ENCODE assay signal across 1 cellular context in the genomic region with DNA sequence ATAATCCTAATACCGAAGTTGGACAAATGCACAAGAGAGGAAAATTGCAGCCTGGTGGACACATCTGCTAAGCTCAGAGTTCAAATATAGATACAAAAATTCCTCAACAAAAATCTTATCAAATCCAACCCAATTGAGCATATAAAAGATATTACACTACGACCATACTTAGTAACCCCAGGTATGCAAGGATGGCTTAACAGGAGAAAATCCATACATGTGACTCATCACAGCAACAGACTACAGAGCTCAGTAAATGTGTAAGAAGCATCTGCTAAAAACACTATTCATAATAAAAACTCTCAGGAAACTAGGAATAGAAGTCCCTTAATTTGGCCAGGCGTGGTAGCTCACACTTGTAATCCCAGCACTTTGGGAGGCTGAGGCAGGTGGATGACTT.
TF ChIP-seq lines count a peak whose summit lies in the region.

No MANE protein-coding gene starts in this region.

TF ChIP-seq in IMR-90, 13 proteins besides CTCF, POLR2A, EP300 and RAD21:
- TF ChIP-seq CHD1 (IDR thresholded peaks at IDR 0.05; ENCODE audit: low read depth, low read length) (no peak), FOS (IDR thresholded peaks at IDR 0.05; ENCODE audit: low read depth, low read length) (no peak), NFE2L2 (IDR thresholded peaks at IDR 0.05; ENCODE audit: low read depth, low read length) (no peak), MAZ (IDR thresholded peaks at IDR 0.05; ENCODE audit: borderline replicate concordance, low read depth, low read length) (no peak), MXI1 (IDR thresholded peaks at IDR 0.05; ENCODE audit: borderline replicate concordance, low read depth, low read length) (no peak)
- TF ChIP-seq, protein P1, sequence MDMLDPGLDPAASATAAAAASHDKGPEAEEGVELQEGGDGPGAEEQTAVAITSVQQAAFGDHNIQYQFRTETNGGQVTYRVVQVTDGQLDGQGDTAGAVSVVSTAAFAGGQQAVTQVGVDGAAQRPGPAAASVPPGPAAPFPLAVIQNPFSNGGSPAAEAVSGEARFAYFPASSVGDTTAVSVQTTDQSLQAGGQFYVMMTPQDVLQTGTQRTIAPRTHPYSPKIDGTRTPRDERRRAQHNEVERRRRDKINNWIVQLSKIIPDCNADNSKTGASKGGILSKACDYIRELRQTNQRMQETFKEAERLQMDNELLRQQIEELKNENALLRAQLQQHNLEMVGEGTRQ (IDR thresholded peaks at IDR 0.05; ENCODE audit: low read depth, low read length): no peak
- TF ChIP-seq, protein P2, sequence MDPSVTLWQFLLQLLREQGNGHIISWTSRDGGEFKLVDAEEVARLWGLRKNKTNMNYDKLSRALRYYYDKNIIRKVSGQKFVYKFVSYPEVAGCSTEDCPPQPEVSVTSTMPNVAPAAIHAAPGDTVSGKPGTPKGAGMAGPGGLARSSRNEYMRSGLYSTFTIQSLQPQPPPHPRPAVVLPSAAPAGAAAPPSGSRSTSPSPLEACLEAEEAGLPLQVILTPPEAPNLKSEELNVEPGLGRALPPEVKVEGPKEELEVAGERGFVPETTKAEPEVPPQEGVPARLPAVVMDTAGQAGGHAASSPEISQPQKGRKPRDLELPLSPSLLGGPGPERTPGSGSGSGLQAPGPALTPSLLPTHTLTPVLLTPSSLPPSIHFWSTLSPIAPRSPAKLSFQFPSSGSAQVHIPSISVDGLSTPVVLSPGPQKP (IDR thresholded peaks at IDR 0.05; ENCODE audit: borderline replicate concordance, low read depth, low read length): no peak
